ENCODE assay signal across 39 cellular contexts in genomic region chr4:3096207-3096606, GRCh38. TPM values are rescaled to one million over a fixed set of nuclear protein-coding genes. Genes with fewer than 3 reads are reported as not detected.
"Had no signal": no experiment of that assay in that cellular context is flagged by ENCODE, and none has a peak within 500 bp of the region (broad histone marks: within the 10 kb centered on the region; RNA-seq: fewer than 3 reads in every experiment).

No MANE protein-coding gene starts in this region.

- H3K9ac ChIP-seq: SK-N-SH had no signal

- H3K4me3 Mint-ChIP-seq: activated B cell treated with CpG ODN at 0.5 μM for 24 hours; activated CD4-positive, alpha-beta memory T cell treated with anti-CD3 and anti-CD28 coated beads for 36 hours; activated naive CD8-positive, alpha-beta T cell; activated naive CD8-positive, alpha-beta T cell treated with anti-CD3 and anti-CD28 coated beads, Interleukin-2, amount 50 U/mL, for 24 hours; activated T-helper 17 cell treated with anti-CD3 and anti-CD28 coated beads, Interleukin-2, amount 50 U/mL, for 72 hours; brain; T-helper 1 cell treated with Interleukin-12 subunit alpha and Interleukin-12 subunit beta and Interleukin-4 antibody, amounts not matched to agents 30 μg/mL and 1 μg/mL, for 36 hours had no signal

- H3K27me3 Mint-ChIP-seq: activated B cell treated with CpG ODN at 0.5 μM for 24 hours; activated CD4-positive, alpha-beta memory T cell treated with anti-CD3 and anti-CD28 coated beads for 36 hours; activated naive CD8-positive, alpha-beta T cell; activated naive CD8-positive, alpha-beta T cell treated with anti-CD3 and anti-CD28 coated beads, Interleukin-2, amount 50 U/mL, for 24 hours; activated T-helper 17 cell treated with anti-CD3 and anti-CD28 coated beads, Interleukin-2, amount 50 U/mL, for 72 hours; brain had no signal

- H3K4me3 ChIP-seq: MG63, Peyer's patch, SJSA1 had no signal

- ATAC-seq: activated naive CD8-positive, alpha-beta T cell treated with anti-CD3 and anti-CD28 coated beads, Interleukin-2, amount 50 U/mL, for 24 hours; activated T-helper 17 cell treated with anti-CD3 and anti-CD28 coated beads, Interleukin-2, amount 50 U/mL, for 72 hours; PC-3 had no signal

- H3K9me3 Mint-ChIP-seq: activated B cell treated with CpG ODN at 0.5 μM for 24 hours; activated CD4-positive, alpha-beta memory T cell treated with anti-CD3 and anti-CD28 coated beads for 36 hours; activated naive CD8-positive, alpha-beta T cell treated with anti-CD3 and anti-CD28 coated beads, Interleukin-2, amount 50 U/mL, for 24 hours; activated T-helper 17 cell treated with anti-CD3 and anti-CD28 coated beads, Interleukin-2, amount 50 U/mL, for 72 hours; T-helper 1 cell treated with Interleukin-12 subunit alpha and Interleukin-12 subunit beta and Interleukin-4 antibody, amounts not matched to agents 30 μg/mL and 1 μg/mL, for 36 hours had no signal

- FAIRE-seq: bronchial epithelial cell had no signal

- H3K9me3 ChIP-seq: MG63, Peyer's patch, SJSA1, SK-N-SH had no signal

- H3K36me3 ChIP-seq: MG63, SJSA1 had no signal

- H3K4me1 ChIP-seq: SJSA1 had no signal

- H3K27ac ChIP-seq: Peyer's patch, SJSA1, VCaP had no signal

- DNase-seq: activated B cell treated with CpG ODN at 0.5 μM for 24 hours; activated CD4-positive, alpha-beta memory T cell treated with anti-CD3 and anti-CD28 coated beads for 36 hours; activated CD4-positive, alpha-beta T cell treated with anti-CD3 and anti-CD28 coated beads for 4 hours; activated CD4-positive, alpha-beta T cell treated with anti-CD3 and anti-CD28 coated beads, Interleukin-2, amount 50 U/mL, for 1 hour; activated CD4-positive, CD25-positive, alpha-beta regulatory T cell treated with anti-CD3 and anti-CD28 coated beads, Interleukin-2, amount 50 U/mL, for 72 hours; activated CD8-positive, alpha-beta memory T cell treated with anti-CD3 and anti-CD28 coated beads, Interleukin-2, amount 50 U/mL, for 4 hours; activated gamma-delta T cell; activated naive CD4-positive, alpha-beta T cell treated with Interleukin-2 at 50 U/mL for 16 hours; activated naive CD8-positive, alpha-beta T cell treated with anti-CD3 and anti-CD28 coated beads, Interleukin-2, amount 50 U/mL, for 24 hours; activated T-cell treated with anti-CD3 and anti-CD28 coated beads for 4 hours; activated T-cell treated with anti-CD3 and anti-CD28 coated beads, Interleukin-2, amount 50 U/mL, for 48 hours; anterior cingulate cortex; caudate nucleus; Kasumi-1; KG1; MG63; NCI-H1048; NCI-H1105 treated with DMSO at 0.1 percent for 48 hours; NCI-H1436; NCI-H1694; NCI-H1930; NCI-H2081 treated with DMSO at 0.1 percent for 48 hours; NCI-H226; NCI-H446 treated with DMSO at 0.1 percent for 48 hours; NCI-H526; NCI-H748 treated with DMSO at 0.1 percent for 48 hours; NK-92 treated with Interleukin-12 subunit alpha and Interleukin-12 subunit beta, amount 100 ng/mL, for 24 hours; PC-3; Peyer's patch; RPMI8226; SHP77 treated with DMSO at 0.1 percent for 48 hours; SK-N-SH had no signal

- H3K27me3 ChIP-seq: MG63, Peyer's patch, SJSA1 had no signal

- H3K4me2 ChIP-seq: SK-N-SH had no signal

- H3K27ac Mint-ChIP-seq: activated B cell treated with CpG ODN at 0.5 μM for 24 hours; activated CD4-positive, alpha-beta memory T cell treated with anti-CD3 and anti-CD28 coated beads for 36 hours; activated naive CD8-positive, alpha-beta T cell; activated naive CD8-positive, alpha-beta T cell treated with anti-CD3 and anti-CD28 coated beads, Interleukin-2, amount 50 U/mL, for 24 hours; brain had no signal

- H3K4me1 Mint-ChIP-seq: brain had no signal

RNA-seq across cellular contexts. Expression of gene HTT-AS, which starts 21.9 kb away (rescaled TPM):
- total RNA-seq: activated B cell treated with CpG ODN at 0.5 μM for 24 hours; activated CD4-positive, alpha-beta memory T cell treated with anti-CD3 and anti-CD28 coated beads for 36 hours; activated T-helper 17 cell treated with anti-CD3 and anti-CD28 coated beads, Interleukin-2, amount 50 U/mL, for 72 hours; bronchial epithelial cell; PC-3; Peyer's patch; SJSA1 had no signal
- polyA plus RNA-seq: SK-N-SH had no signal
